10 cellular contexts compared by ENCODE assay signal in genomic region chr3:152271465-152272035, GRCh38. TPM values are rescaled to one million over a fixed set of nuclear protein-coding genes. Genes with fewer than 3 reads are reported as not detected.
DNase-seq lines count a peak whose midpoint lies in the region; FAIRE-seq and TF ChIP-seq lines count a peak whose summit lies in the region.
"Had no signal": no experiment of that assay in that cellular context is flagged by ENCODE, and none has a peak within 500 bp of the region (broad histone marks: within the 10 kb centered on the region; RNA-seq: fewer than 3 reads in every experiment).

No MANE protein-coding gene starts in this region.

- H2AFZ ChIP-seq in smooth muscle cell (ENCODE audit: low read depth), result no peak overlapping the region

- H3F3A ChIP-seq in smooth muscle cell (ENCODE audit: low read depth), result peaks cover 18% of the 10 kb centered on the region

- H3K4me3 ChIP-seq in GM12875 (ENCODE audit: low read depth, low read length) (peak overlapping the region; percentile 79), SK-N-MC (peak overlapping the region; percentile 83), fibroblast of pulmonary artery (replicated peaks; ENCODE audit: low read depth, low read length) (peak overlapping the region; percentile 83), smooth muscle cell (peak overlapping the region; percentile 84)

- no peaks in the 10 kb centered on the region for H3K9me3 ChIP-seq in SK-N-MC (ENCODE audit: low read depth, low read length)
- H3K9me3 ChIP-seq in smooth muscle cell (replicated peaks; ENCODE audit: low read depth), result no peaks in the 10 kb centered on the region

- peaks cover 66% of the 10 kb centered on the region for H4K20me1 ChIP-seq in smooth muscle cell (ENCODE audit: low read depth)

- WGBS in smooth muscle cell (ENCODE audit: low lambda C conversion rate), result 96% methylated on average over 3 of the region's 3 CpGs

- no peaks in the 10 kb centered on the region for H3K27me3 ChIP-seq in smooth muscle cell (ENCODE audit: low read depth)

- peak overlapping the region; percentile 91 for H3K4me2 ChIP-seq in smooth muscle cell

- H3K9ac ChIP-seq in SK-N-MC (ENCODE audit: insufficient read length) (peak overlapping the region; percentile 90), smooth muscle cell (ENCODE audit: low read depth) (peak overlapping the region; percentile 86)

- TF ChIP-seq CTCF in GM12875 (IDR thresholded peaks at IDR 0.05; ENCODE audit: borderline replicate concordance, insufficient read depth, low read depth, low read length) (no peak), fibroblast of pulmonary artery (IDR thresholded peaks at IDR 0.05; ENCODE audit: low read length, missing control alignments) (no peak), smooth muscle cell (IDR thresholded peaks at IDR 0.05; ENCODE audit: borderline replicate concordance, insufficient read depth, poor library complexity, severe bottlenecking) (no peak)

- H3K79me2 ChIP-seq in smooth muscle cell (ENCODE audit: low read depth), result peaks cover 75% of the 10 kb centered on the region

- FAIRE-seq in urothelium cell line (lab: Jason Lieb, UNC), result no peak

- H3K4me1 ChIP-seq in smooth muscle cell (ENCODE audit: low read depth), result peaks cover 36% of the 10 kb centered on the region

- H3K27ac ChIP-seq in SK-N-MC, result no peak overlapping the region; the same call in 1 of the 2 replicates
- H3K27ac ChIP-seq in smooth muscle cell (ENCODE audit: low read depth), result peak overlapping the region; percentile 97

- no peak for DNase-seq in SK-N-MC (ENCODE audit: low read depth, low spot score)
- no peak for DNase-seq in fibroblast of pulmonary artery (ENCODE audit: low read depth)
- DNase-seq in smooth muscle cell (lab: John Stamatoyannopoulos, UW; ENCODE audit: unreplicated experiment), result no peak
- no peak for DNase-seq in activated gamma-delta T cell (lab: John Stamatoyannopoulos, UW)
- no peak for DNase-seq in urothelium cell line (ENCODE audit: low spot score)
- DNase-seq in KG1 (lab: John Stamatoyannopoulos, UW), result no peak
- DNase-seq in GDM1 (lab: John Stamatoyannopoulos, UW), result no peak
- DNase-seq: activated gamma-delta T cell treated with Interleukin-2 at 50 U/mL for 16 hours, NCI-H187 treated with DMSO at 0.1 percent for 48 hours had no signal

- H3K36me3 ChIP-seq in SK-N-MC (ENCODE audit: insufficient read depth, low read length), result peaks cover 14% of the 10 kb centered on the region
- no peaks in the 10 kb centered on the region for H3K36me3 ChIP-seq in smooth muscle cell (ENCODE audit: low read depth)

RNA-seq across cellular contexts. Expression of gene MBNL1, which starts 2.8 kb away (rescaled TPM):
- 126 and 128 TPM in 2 replicates for total RNA-seq in smooth muscle cell
- polyA plus RNA-seq in smooth muscle cell, result 19.5 and 22.0 TPM in 2 replicates
